ENCODE assay signal across 1 cellular context in the genomic region with DNA sequence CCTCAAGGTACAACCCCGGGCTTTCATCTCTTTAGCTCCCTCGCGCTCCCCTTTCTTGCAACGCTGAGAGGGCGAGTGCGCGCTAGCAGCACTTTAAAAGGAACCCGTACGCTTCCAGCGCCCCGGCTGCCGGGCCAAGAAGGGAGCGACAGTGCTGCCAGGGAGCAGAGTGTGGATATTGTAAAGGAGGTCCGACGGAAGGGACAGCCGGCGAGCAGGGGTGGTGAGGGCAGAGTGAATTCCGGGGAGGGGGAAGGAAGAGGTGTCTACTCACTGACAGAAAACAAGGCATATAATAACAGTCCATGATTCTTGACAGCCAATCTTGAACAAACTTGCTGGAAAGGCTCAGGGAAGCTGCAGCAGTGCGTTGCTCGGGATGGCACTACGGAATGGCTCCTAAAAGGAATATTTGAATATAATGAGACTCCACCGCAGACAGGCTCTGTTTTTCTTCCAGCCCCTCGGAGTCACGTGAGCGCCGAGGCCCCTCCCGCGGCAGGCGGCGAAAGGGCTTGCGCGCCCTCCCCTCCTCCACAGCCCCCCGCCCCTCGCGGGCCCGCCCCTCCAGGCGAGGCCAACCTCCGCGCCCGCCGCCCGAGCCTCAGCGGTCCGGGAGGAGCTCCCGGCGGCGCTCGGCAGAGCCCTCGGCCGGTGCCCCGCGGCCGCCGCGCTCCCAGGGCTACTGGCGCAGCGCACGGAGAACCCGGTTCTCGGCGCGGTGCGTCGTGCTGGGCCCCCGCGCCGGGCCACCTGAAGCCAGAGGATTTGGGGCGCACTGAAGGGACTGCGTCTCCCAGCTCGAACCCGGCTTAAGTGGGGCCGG.
TF ChIP-seq lines count a peak whose summit lies in the region.

No MANE protein-coding gene starts in this region.

TF ChIP-seq in GM23338, 12 proteins besides CTCF, POLR2A, EP300 and RAD21 (continued from another document):
- TF ChIP-seq ZNF462 (CRISPR knock-in tag; IDR thresholded peaks at IDR 0.05) (no peak), POLR2AphosphoS5 (IDR thresholded peaks at IDR 0.05; ENCODE audit: low read depth) (no peak), EZH2 (IDR thresholded peaks at IDR 0.05; ENCODE audit: low read depth, unreplicated experiment) (no peak), REST (IDR thresholded peaks at IDR 0.05; ENCODE audit: unreplicated experiment) (no peak), ZNF114 (CRISPR knock-in tag; IDR thresholded peaks at IDR 0.05) (no peak), JUNB (IDR thresholded peaks at IDR 0.05; ENCODE audit: unreplicated experiment) (no peak), CREB1 (CRISPR knock-in tag; IDR thresholded peaks at IDR 0.05; ENCODE audit: low read depth) (no peak)
- TF ChIP-seq, protein P1, sequence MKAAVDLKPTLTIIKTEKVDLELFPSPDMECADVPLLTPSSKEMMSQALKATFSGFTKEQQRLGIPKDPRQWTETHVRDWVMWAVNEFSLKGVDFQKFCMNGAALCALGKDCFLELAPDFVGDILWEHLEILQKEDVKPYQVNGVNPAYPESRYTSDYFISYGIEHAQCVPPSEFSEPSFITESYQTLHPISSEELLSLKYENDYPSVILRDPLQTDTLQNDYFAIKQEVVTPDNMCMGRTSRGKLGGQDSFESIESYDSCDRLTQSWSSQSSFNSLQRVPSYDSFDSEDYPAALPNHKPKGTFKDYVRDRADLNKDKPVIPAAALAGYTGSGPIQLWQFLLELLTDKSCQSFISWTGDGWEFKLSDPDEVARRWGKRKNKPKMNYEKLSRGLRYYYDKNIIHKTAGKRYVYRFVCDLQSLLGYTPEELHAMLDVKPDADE (IDR thresholded peaks at IDR 0.05): no peak
